9 cellular contexts compared by ENCODE assay signal in the genomic region with DNA sequence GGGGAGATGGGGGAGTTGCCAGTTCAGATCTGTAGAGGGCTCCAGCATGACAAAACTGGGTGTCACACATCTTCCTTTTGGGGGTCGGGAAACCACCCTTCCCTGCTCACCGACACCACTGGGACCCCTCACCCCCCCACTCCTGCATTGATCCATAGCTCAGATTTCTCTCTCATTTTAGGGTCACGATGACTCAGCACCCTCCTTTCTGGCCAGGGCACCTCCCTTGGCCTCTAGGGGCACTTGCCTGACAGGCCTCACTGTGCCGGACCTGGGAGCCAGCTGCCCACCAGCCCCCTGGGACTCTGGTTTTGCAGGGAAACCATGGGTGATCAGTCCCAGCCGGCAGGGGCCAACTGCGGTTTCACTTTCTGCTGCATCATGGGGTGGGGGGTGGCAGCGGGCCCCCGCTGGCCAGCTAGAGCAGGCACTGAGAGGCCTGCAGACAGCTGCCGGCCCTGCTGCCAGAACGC.
DNase-seq lines count a peak whose midpoint lies in the region; ATAC-seq, FAIRE-seq and TF ChIP-seq lines count a peak whose summit lies in the region.
"Had no signal": no experiment of that assay in that cellular context is flagged by ENCODE, and none has a peak within 500 bp of the region (broad histone marks: within the 10 kb centered on the region; RNA-seq: fewer than 3 reads in every experiment).

No MANE protein-coding gene starts in this region.

- peak; percentile 75 for TF ChIP-seq RAD21 in HepG2 (CRISPR knock-in tag; IDR thresholded peaks at IDR 0.05)

- 89% methylated on average over 10 of the region's 10 CpGs for WGBS in HepG2 (ENCODE audit: low lambda C conversion rate)
- 52% methylated on average over 3 of the region's 10 CpGs for WGBS in right lobe of liver (ENCODE audit: insufficient coverage, low coverage, low lambda C conversion rate, missing lambda C conversion rate)

- no TSS peak for BruUV-seq in HepG2 (replicated peaks; lab: Mats Ljungman, UMichigan)

- intact Hi-C loops in HepG2 (cut with micrococcal nuclease; ENCODE audit: unreplicated experiment) (loop anchor here (5.0 kb wide), 1 partner anchor 1668 kb away; no protein-coding TSS in a partner anchor), right lobe of liver (cut with DNase I) (no loop called here)

- peak overlapping the region; percentile 52 for H3K4me3 Mint-ChIP-seq in stimulated activated memory B cell treated with anti-CD40 and anti-IgM and Interleukin-4, amounts not matched to agents 10 μg/mL and 1 μg/mL and 100 μg/mL, for 72 hours
- H3K4me3 Mint-ChIP-seq in effector memory CD8-positive, alpha-beta T cell = no peak overlapping the region

- H4K20me1 ChIP-seq in HepG2 (ENCODE audit: insufficient read depth, low read length) = peaks cover 67% of the 10 kb centered on the region; the same call in 1 of the 2 replicates

- H3K27me3 ChIP-seq in HepG2 (ENCODE audit: control insufficient read depth in 1 of 2, insufficient read depth in 2 of 2, low read length in 2 of 2) (no peaks in the 10 kb centered on the region), right lobe of liver (no peaks in the 10 kb centered on the region)

- H3K9ac ChIP-seq in HepG2 (ENCODE audit: insufficient read depth, low read depth, low read length) = no peak overlapping the region

- peak overlapping the region; percentile 78 for H3K27ac Mint-ChIP-seq in stimulated activated memory B cell treated with anti-CD40 and anti-IgM and Interleukin-4, amounts not matched to agents 10 μg/mL and 1 μg/mL and 100 μg/mL, for 72 hours
- no peak overlapping the region for H3K27ac Mint-ChIP-seq in effector memory CD8-positive, alpha-beta T cell

- H3K4me1 ChIP-seq in HepG2 (ENCODE audit: insufficient read depth, low read length) = peaks cover 69% of the 10 kb centered on the region
- H3K4me1 ChIP-seq in right lobe of liver = peaks cover 0 to 44% (median 12%) of the 10 kb centered on the region in 4 donors

- POLR2A ChIA-PET in HepG2 (lab: Yijun Ruan, JAX) = interaction anchor here (1.1 to 1.7 kb wide), 2 partner anchors 217 to 235 kb away, joined by 3 to 5 read pairs; no protein-coding TSS in a partner anchor

- TF ChIP-seq POLR2A in HepG2 (IDR thresholded peaks at IDR 0.05; ENCODE audit: insufficient read depth in 1 of 2, low read depth in 2 of 2, low read length in 2 of 2) (no peak), right lobe of liver (IDR thresholded peaks at IDR 0.05) (no peak)

- DNase-seq in HepG2 (ENCODE audit: low spot score) (peak; percentile 51), right lobe of liver (no peak), cardiac fibroblast (ENCODE audit: low read depth in 2 of 2) (peak; percentile 41 to 44), glomerular visceral epithelial cell (ENCODE audit: extremely low spot score) (no peak)
- DNase-seq in effector memory CD8-positive, alpha-beta T cell = no peak

- peak; percentile 75 for ATAC-seq in HepG2
- ATAC-seq in right lobe of liver = no peak
- ATAC-seq in HG03342 (IDR thresholded peaks at IDR 0.05; ENCODE audit: unreplicated experiment) = peak; percentile 55
- peak; percentile 89 for ATAC-seq in stimulated activated memory B cell treated with anti-CD40 and anti-IgM and Interleukin-4, amounts not matched to agents 10 μg/mL and 1 μg/mL and 100 μg/mL, for 72 hours
- no peak for ATAC-seq in HG02884 (IDR thresholded peaks at IDR 0.05; ENCODE audit: unreplicated experiment)
- ATAC-seq in effector memory CD8-positive, alpha-beta T cell (replicated peaks) = no peak

- H3K4me2 ChIP-seq in HepG2 (ENCODE audit: low read depth, low read length) = 0 out of 2 replicates have a peak overlapping the region, but pooled peaks have one; percentile 13

- H3K27ac ChIP-seq in HepG2 (ENCODE audit: extremely low read length, insufficient read depth, low read length) (peak overlapping the region; percentile 54), right lobe of liver (no peak overlapping the region)

- in situ Hi-C loops in HepG2 (cut with HindIII; ENCODE audit: extremely low pct_ligation_motif_present, low pct_unique_long_range_greater_than_20kb) = no loop called here

- H3K4me3 ChIP-seq in HepG2 (replicated peaks in 1 of 3; ENCODE audit: insufficient read depth in 1 of 3, low read depth in 2 of 3, low read length in 3 of 3) = no peak overlapping the region; a peak in 1 of 6 replicates
- H3K4me3 ChIP-seq in right lobe of liver = no peak overlapping the region
- no peak overlapping the region for H3K4me3 ChIP-seq in cardiac fibroblast (replicated peaks in 1 of 2; ENCODE audit: low read depth in 2 of 2, low read length in 2 of 2)

- H3K79me2 ChIP-seq in HepG2 (ENCODE audit: insufficient read depth, low read length) = peaks cover 92% of the 10 kb centered on the region

- H3K9me3 ChIP-seq in HepG2 (ENCODE audit: low read length) (no peaks in the 10 kb centered on the region), right lobe of liver (no peaks in the 10 kb centered on the region)

- H3K4me1 Mint-ChIP-seq in stimulated activated memory B cell treated with anti-CD40 and anti-IgM and Interleukin-4, amounts not matched to agents 10 μg/mL and 1 μg/mL and 100 μg/mL, for 72 hours = peaks cover 51% of the 10 kb centered on the region
- peaks cover 5 to 11% of the 10 kb centered on the region in 2 donors for H3K4me1 Mint-ChIP-seq in effector memory CD8-positive, alpha-beta T cell (ENCODE audit: low read depth in 2 of 2)

- H2AFZ ChIP-seq in HepG2 (ENCODE audit: low read length) = no peak overlapping the region

- no peaks in the 10 kb centered on the region for H3K9me3 Mint-ChIP-seq in stimulated activated memory B cell treated with anti-CD40 and anti-IgM and Interleukin-4, amounts not matched to agents 10 μg/mL and 1 μg/mL and 100 μg/mL, for 72 hours
- no peaks in the 10 kb centered on the region for H3K9me3 Mint-ChIP-seq in effector memory CD8-positive, alpha-beta T cell

- FAIRE-seq in HepG2 (lab: Jason Lieb, UNC) = no peak
- FAIRE-seq: G401.6 had no signal

- peak; percentile 48 for TF ChIP-seq CTCF in HepG2 (CRISPR knock-in tag; IDR thresholded peaks at IDR 0.05)
- no peak for TF ChIP-seq CTCF in right lobe of liver (IDR thresholded peaks at IDR 0.05)
- TF ChIP-seq CTCF in cardiac fibroblast (IDR thresholded peaks at IDR 0.05; ENCODE audit: low read depth, low read length) = no peak

- H3K27me3 Mint-ChIP-seq in stimulated activated memory B cell treated with anti-CD40 and anti-IgM and Interleukin-4, amounts not matched to agents 10 μg/mL and 1 μg/mL and 100 μg/mL, for 72 hours = no peaks in the 10 kb centered on the region
- H3K27me3 Mint-ChIP-seq in effector memory CD8-positive, alpha-beta T cell = peaks cover 0 to 11% of the 10 kb centered on the region in 2 donors

- H3K36me3 Mint-ChIP-seq in stimulated activated memory B cell treated with anti-CD40 and anti-IgM and Interleukin-4, amounts not matched to agents 10 μg/mL and 1 μg/mL and 100 μg/mL, for 72 hours = no peaks in the 10 kb centered on the region
- peaks cover 5% of the 10 kb centered on the region for H3K36me3 Mint-ChIP-seq in effector memory CD8-positive, alpha-beta T cell (ENCODE audit: insufficient read depth)

- no peak; a peak in 1 of 4 replicates for TF ChIP-seq EP300 in HepG2 (IDR thresholded peaks at IDR 0.05; ENCODE audit: low read depth in 2 of 2, low read length in 2 of 2)
- TF ChIP-seq EP300 in HepG2 (CRISPR knock-in tag; IDR thresholded peaks at IDR 0.05; ENCODE audit: borderline replicate concordance) = no peak

- CTCF ChIA-PET in HepG2 (lab: Yijun Ruan, JAX; ENCODE audit: low intra/inter-chr PET ratio, low total read pairs) = no interaction called here

- H3K36me3 ChIP-seq in HepG2 (replicated peaks in 1 of 2; ENCODE audit: control insufficient read depth in 1 of 2, insufficient read depth in 2 of 2, low read length in 2 of 2) (peaks cover 11% of the 10 kb centered on the region in 2 experiments; a peak in 4 of 5 replicates), right lobe of liver (no peaks in the 10 kb centered on the region)

TF ChIP-seq in HepG2, 621 proteins besides CTCF, POLR2A, EP300 and RAD21 (continues in another document):
- TF ChIP-seq ZNF615 (CRISPR knock-in tag; IDR thresholded peaks at IDR 0.05; ENCODE audit: borderline replicate concordance) (no peak), ZNF777 (CRISPR knock-in tag; IDR thresholded peaks at IDR 0.05) (no peak), MXD3 (CRISPR knock-in tag; IDR thresholded peaks at IDR 0.05) (no peak), TFAP4 (IDR thresholded peaks at IDR 0.05; ENCODE audit: borderline replicate concordance, low read depth) (no peak), PHB2 (IDR thresholded peaks at IDR 0.05; ENCODE audit: partially characterized antibody) (no peak), ZFP37 (CRISPR knock-in tag; IDR thresholded peaks at IDR 0.05; ENCODE audit: borderline replicate concordance) (no peak)
- TF ChIP-seq, protein P1, sequence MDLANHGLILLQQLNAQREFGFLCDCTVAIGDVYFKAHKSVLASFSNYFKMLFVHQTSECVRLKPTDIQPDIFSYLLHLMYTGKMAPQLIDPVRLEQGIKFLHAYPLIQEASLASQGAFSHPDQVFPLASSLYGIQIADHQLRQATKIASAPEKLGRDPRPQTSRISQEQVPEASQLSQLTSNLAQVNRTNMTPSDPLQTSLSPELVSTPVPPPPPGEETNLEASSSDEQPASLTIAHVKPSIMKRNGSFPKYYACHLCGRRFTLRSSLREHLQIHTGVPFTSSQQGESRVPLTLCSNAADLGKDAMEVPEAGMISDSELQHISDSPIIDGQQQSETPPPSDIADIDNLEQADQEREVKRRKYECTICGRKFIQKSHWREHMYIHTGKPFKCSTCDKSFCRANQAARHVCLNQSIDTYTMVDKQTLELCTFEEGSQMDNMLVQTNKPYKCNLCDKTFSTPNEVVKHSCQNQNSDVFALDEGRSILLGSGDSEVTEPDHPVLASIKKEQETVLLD (CRISPR knock-in tag; IDR thresholded peaks at IDR 0.05; ENCODE audit: low read depth) = no peak
- TF ChIP-seq, protein P2, sequence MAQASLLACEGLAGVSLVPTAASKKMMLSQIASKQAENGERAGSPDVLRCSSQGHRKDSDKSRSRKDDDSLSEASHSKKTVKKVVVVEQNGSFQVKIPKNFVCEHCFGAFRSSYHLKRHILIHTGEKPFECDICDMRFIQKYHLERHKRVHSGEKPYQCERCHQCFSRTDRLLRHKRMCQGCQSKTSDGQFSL (CRISPR knock-in tag; IDR thresholded peaks at IDR 0.05) = peak; percentile 85

Comparison
In these comparisons a context has a peak if more than half of its experiments do, and no peak if none do; other contexts are left out.
1. ATAC-seq: peak in HepG2 (single experiment), HG03342 (single experiment) and stimulated activated memory B cell treated with anti-CD40 and anti-IgM and Interleukin-4, amounts not matched to agents 10 μg/mL and 1 μg/mL and 100 μg/mL, for 72 hours (single experiment); none in right lobe of liver (0 of 4), HG02884 (single experiment) and effector memory CD8-positive, alpha-beta T cell (single experiment).
2. DNase-seq: peak in HepG2 (single experiment) and cardiac fibroblast (2 of 2); none in right lobe of liver (0 of 3), effector memory CD8-positive, alpha-beta T cell (0 of 3) and glomerular visceral epithelial cell (single experiment).